ENCODE assay signal across 1 cellular context in the genomic region with DNA sequence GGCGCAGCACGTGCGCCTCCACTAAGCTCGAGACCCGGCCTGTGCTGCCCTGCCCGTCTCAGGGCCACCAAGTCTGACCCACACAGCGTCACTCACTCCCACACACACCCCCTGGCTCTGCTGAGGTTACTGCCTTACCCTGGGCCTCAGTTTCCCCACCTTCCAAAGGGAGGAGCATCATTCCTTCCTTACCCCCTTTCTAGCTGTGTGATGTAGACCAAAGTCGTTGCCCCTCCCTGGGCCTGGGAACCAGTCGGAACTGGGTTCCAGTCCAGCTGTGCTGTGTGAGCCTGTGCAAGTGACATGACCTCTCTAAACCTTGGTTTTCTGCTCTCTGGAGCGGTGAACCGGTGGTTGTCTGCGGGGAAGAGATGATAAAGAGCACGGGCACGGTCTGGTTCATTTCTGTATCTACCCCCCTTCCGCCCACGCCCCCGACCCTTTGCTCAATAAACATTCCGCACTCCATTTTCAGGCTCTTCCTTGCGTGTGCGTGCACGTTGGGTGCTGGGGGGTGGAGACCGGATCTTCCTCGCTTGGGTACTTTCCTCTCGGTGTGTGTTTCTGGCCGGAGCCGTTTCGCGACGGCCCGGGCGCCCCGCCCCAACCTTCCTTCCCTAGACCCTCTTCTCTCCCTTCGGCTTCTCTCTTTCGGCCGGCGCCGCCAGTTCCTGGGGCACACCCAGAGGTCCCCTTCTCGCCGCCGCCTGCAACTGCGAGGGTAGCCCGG.
TF ChIP-seq lines count a peak whose summit lies in the region.

ZNF581 (plus strand) TSS at position 647 of the 730 bp plus-strand sequence. CDS start 923 bp downstream, outside the sequence.

TF ChIP-seq in HepG2, 621 proteins besides CTCF, POLR2A, EP300 and RAD21 (continued from another document):
- TF ChIP-seq ZNF142 (CRISPR knock-in tag; IDR thresholded peaks at IDR 0.05), result no peak
- peak; percentile 74; the same call in 1 of the 2 replicates for TF ChIP-seq ZFP91 (CRISPR knock-in tag; IDR thresholded peaks at IDR 0.05; ENCODE audit: borderline replicate concordance)
- no peak for TF ChIP-seq ZNF550 (CRISPR knock-in tag; IDR thresholded peaks at IDR 0.05; ENCODE audit: borderline replicate concordance)
- TF ChIP-seq NKX3-1 (CRISPR knock-in tag; IDR thresholded peaks at IDR 0.05), result 0 out of 2 replicates have a peak, but pooled peaks have one; percentile 38
- TF ChIP-seq ZNF430 (CRISPR knock-in tag; IDR thresholded peaks at IDR 0.05), result peak; percentile 59; the same call in 1 of the 2 replicates
- TF ChIP-seq ZNF180 (CRISPR knock-in tag; IDR thresholded peaks at IDR 0.05; ENCODE audit: borderline replicate concordance, low read depth), result no peak
- peak; percentile 77 for TF ChIP-seq ZBTB7B (CRISPR knock-in tag; IDR thresholded peaks at IDR 0.05)
- TF ChIP-seq RBFOX2 (IDR thresholded peaks at IDR 0.05; ENCODE audit: low read depth, low read length), result peak; percentile 63
- TF ChIP-seq, protein P1, sequence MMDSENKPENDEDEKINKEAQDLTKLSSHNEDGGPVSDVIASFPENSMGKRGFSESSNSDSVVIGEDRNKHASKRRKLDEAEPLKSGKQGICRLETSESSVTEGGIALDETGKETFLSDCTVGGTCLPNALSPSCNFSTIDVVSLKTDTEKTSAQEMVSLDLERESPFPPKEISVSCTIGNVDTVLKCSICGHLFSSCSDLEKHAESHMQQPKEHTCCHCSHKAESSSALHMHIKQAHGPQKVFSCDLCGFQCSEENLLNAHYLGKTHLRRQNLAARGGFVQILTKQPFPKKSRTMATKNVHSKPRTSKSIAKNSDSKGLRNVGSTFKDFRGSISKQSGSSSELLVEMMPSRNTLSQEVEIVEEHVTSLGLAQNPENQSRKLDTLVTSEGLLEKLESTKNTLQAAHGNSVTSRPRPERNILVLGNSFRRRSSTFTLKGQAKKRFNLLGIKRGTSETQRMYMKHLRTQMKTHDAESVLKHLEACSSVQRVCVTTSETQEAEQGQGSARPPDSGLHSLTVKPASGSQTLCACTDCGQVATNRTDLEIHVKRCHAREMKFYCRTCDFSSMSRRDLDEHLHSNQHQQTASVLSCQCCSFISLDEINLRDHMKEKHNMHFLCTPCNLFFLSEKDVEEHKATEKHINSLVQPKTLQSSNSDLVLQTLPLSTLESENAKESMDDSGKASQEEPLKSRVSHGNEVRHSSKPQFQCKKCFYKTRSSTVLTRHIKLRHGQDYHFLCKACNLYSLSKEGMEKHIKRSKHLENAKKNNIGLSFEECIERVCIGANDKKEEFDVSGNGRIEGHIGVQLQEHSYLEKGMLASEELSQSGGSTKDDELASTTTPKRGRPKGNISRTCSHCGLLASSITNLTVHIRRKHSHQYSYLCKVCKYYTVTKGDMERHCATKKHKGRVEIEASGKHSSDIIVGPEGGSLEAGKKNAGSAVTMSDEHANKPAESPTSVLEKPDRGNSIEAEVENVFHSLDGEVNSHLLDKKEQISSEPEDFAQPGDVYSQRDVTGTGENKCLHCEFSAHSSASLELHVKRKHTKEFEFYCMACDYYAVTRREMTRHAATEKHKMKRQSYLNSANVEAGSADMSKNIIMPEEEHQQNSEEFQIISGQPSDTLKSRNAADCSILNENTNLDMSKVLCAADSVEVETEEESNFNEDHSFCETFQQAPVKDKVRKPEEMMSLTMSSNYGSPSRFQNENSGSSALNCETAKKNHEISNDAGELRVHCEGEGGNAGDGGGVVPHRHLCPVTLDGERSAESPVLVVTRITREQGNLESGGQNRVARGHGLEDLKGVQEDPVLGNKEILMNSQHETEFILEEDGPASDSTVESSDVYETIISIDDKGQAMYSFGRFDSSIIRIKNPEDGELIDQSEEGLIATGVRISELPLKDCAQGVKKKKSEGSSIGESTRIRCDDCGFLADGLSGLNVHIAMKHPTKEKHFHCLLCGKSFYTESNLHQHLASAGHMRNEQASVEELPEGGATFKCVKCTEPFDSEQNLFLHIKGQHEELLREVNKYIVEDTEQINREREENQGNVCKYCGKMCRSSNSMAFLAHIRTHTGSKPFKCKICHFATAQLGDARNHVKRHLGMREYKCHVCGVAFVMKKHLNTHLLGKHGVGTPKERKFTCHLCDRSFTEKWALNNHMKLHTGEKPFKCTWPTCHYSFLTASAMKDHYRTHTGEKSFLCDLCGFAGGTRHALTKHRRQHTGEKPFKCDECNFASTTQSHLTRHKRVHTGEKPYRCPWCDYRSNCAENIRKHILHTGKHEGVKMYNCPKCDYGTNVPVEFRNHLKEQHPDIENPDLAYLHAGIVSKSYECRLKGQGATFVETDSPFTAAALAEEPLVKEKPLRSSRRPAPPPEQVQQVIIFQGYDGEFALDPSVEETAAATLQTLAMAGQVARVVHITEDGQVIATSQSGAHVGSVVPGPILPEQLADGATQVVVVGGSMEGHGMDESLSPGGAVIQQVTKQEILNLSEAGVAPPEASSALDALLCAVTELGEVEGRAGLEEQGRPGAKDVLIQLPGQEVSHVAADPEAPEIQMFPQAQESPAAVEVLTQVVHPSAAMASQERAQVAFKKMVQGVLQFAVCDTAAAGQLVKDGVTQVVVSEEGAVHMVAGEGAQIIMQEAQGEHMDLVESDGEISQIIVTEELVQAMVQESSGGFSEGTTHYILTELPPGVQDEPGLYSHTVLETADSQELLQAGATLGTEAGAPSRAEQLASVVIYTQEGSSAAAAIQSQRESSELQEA (CRISPR knock-in tag; IDR thresholded peaks at IDR 0.05; ENCODE audit: not compliant biosample characterization), result no peak
- no peak for TF ChIP-seq IKZF1 (IDR thresholded peaks at IDR 0.05)
- peak; percentile 75; the same call in 1 of the 2 replicates for TF ChIP-seq SMAD1 (CRISPR knock-in tag; IDR thresholded peaks at IDR 0.05; ENCODE audit: borderline replicate concordance, low read depth)
